ENCODE assay signal across 8 cellular contexts in genomic region chr2:38601061-38601460, GRCh38. TPM values are rescaled to one million over a fixed set of nuclear protein-coding genes. Genes with fewer than 3 reads are reported as not detected.
DNase-seq lines count a peak whose midpoint lies in the region; ATAC-seq and TF ChIP-seq lines count a peak whose summit lies in the region.

No MANE protein-coding gene starts in this region.

- peak overlapping the region; percentile 98 for H3K27ac Mint-ChIP-seq in chondrocyte (ENCODE audit: unreplicated experiment)
- H3K27ac Mint-ChIP-seq in naive thymus-derived CD4-positive, alpha-beta T cell: peak overlapping the region; percentile 51 to 89 (median 81)

- H3K36me3 Mint-ChIP-seq in chondrocyte (ENCODE audit: low read depth): no peaks in the 10 kb centered on the region
- H3K36me3 Mint-ChIP-seq in naive thymus-derived CD4-positive, alpha-beta T cell: peaks cover 0 to 7% (median 0%) of the 10 kb centered on the region in 5 donors

- TF ChIP-seq CTCF in BJ (IDR thresholded peaks at IDR 0.05; ENCODE audit: insufficient read depth, low read depth, low read length) (no peak), chondrocyte (IDR thresholded peaks at IDR 0.05) (no peak)

- peaks cover 49% of the 10 kb centered on the region for H3K4me1 Mint-ChIP-seq in chondrocyte (ENCODE audit: low read depth)
- H3K4me1 Mint-ChIP-seq in naive thymus-derived CD4-positive, alpha-beta T cell: peaks cover 29 to 65% (median 58%) of the 10 kb centered on the region in 7 donors

- CTCF ChIA-PET in BJ (lab: Yijun Ruan, JAX): interaction anchor here (0.7 to 1.9 kb wide), 11 partner anchors 14 to 1698 kb away, joined by 3 to 12 read pairs (median 4); no protein-coding TSS in a partner anchor
- CTCF ChIA-PET in naive thymus-derived CD4-positive, alpha-beta T cell (lab: Charles Lee): interaction anchor here (0.7 to 2.0 kb wide), 9 partner anchors 20 to 592 kb away, joined by 3 to 6 read pairs (median 4); no protein-coding TSS in a partner anchor

- no peak for ATAC-seq in naive thymus-derived CD4-positive, alpha-beta T cell
- ATAC-seq in HG03097 (IDR thresholded peaks at IDR 0.05; ENCODE audit: low FRiP score, unreplicated experiment) (no peak), HG02884 (IDR thresholded peaks at IDR 0.05; ENCODE audit: unreplicated experiment) (no peak)

- H3K9me3 Mint-ChIP-seq in chondrocyte (ENCODE audit: low read depth): no peaks in the 10 kb centered on the region
- H3K9me3 Mint-ChIP-seq in naive thymus-derived CD4-positive, alpha-beta T cell: no peaks in the 10 kb centered on the region

- H3K27ac ChIP-seq in Karpas-422 (ENCODE audit: low read length): peak overlapping the region; percentile 91
- peak overlapping the region; percentile 24 for H3K27ac ChIP-seq in naive thymus-derived CD4-positive, alpha-beta T cell (ENCODE audit: low read depth, low read length)

- no peaks in the 10 kb centered on the region for H3K27me3 Mint-ChIP-seq in chondrocyte (ENCODE audit: low read depth)
- H3K27me3 Mint-ChIP-seq in naive thymus-derived CD4-positive, alpha-beta T cell: no peaks in the 10 kb centered on the region

- H3K36me3 ChIP-seq in BJ (ENCODE audit: control insufficient read depth, insufficient read depth, low read length): no peaks in the 10 kb centered on the region
- peaks cover 11% of the 10 kb centered on the region; the same call in 1 of the 2 replicates for H3K36me3 ChIP-seq in Karpas-422 (ENCODE audit: insufficient read depth, low read length)
- H3K36me3 ChIP-seq in naive thymus-derived CD4-positive, alpha-beta T cell (ENCODE audit: control insufficient read depth in 2 of 3, insufficient read depth in 3 of 3, low read length in 3 of 3): peaks cover 0 to 11% (median 0%) of the 10 kb centered on the region in 3 experiments

- no peaks in the 10 kb centered on the region for H3K9me3 ChIP-seq in Karpas-422 (ENCODE audit: low read length)
- no peaks in the 10 kb centered on the region for H3K9me3 ChIP-seq in naive thymus-derived CD4-positive, alpha-beta T cell (ENCODE audit: control insufficient read depth in 2 of 3, low read length in 3 of 3)

- H3K4me1 ChIP-seq in Karpas-422 (ENCODE audit: low read length): peaks cover 75% of the 10 kb centered on the region
- peaks cover 15 to 17% of the 10 kb centered on the region in 2 donors for H3K4me1 ChIP-seq in naive thymus-derived CD4-positive, alpha-beta T cell (ENCODE audit: control insufficient read depth in 2 of 2, insufficient read depth in 2 of 2, low read length in 2 of 2)

- peaks cover 67% of the 10 kb centered on the region for H3K79me2 ChIP-seq in Karpas-422 (ENCODE audit: low read length)

- H3K9me2 ChIP-seq in Karpas-422 (replicated peaks; ENCODE audit: insufficient read depth, low read length): no peaks in the 10 kb centered on the region

- DNase-seq in BJ (ENCODE audit: low read depth) (no peak), Karpas-422 (peak; percentile 76), chondrocyte (ENCODE audit: low spot score) (no peak), globus pallidus (ENCODE audit: low spot score) (no peak), NCI-H524 treated with DMSO at 0.1 percent for 48 hours (lab: John Stamatoyannopoulos, UW) (no peak)
- DNase-seq in naive thymus-derived CD4-positive, alpha-beta T cell: no peak

- no peaks in the 10 kb centered on the region for H3K27me3 ChIP-seq in BJ (ENCODE audit: control insufficient read depth, insufficient read depth, low read length)
- H3K27me3 ChIP-seq in Karpas-422 (ENCODE audit: low read length): no peaks in the 10 kb centered on the region
- no peaks in the 10 kb centered on the region for H3K27me3 ChIP-seq in naive thymus-derived CD4-positive, alpha-beta T cell (ENCODE audit: control insufficient read depth in 2 of 2, insufficient read depth in 2 of 2, low read length in 2 of 2)

- intact Hi-C loops in naive thymus-derived CD4-positive, alpha-beta T cell (cut with micrococcal nuclease): loop anchor here (5.0 kb wide), 2 partner anchors 81 to 521 kb away; partner anchors contain the start of gene SOS1 (in 2 of the 2)

- H2AFZ ChIP-seq in Karpas-422 (ENCODE audit: low read length): no peak overlapping the region

- peaks cover 21% of the 10 kb centered on the region for H4K20me1 ChIP-seq in Karpas-422 (ENCODE audit: insufficient read depth, low read depth, low read length)

- POLR2A ChIA-PET in BJ (lab: Charles Lee): interaction anchor here (0.7 kb wide), 1 partner anchor 150 kb away, joined by 4 read pairs; the partner anchor contains the start of gene SRSF7
- POLR2A ChIA-PET in naive thymus-derived CD4-positive, alpha-beta T cell (lab: Charles Lee): interaction anchor here (0.6 to 6.4 kb wide), 14 partner anchors 12 to 1180 kb away, joined by 3 to 61 read pairs (median 4); partner anchors contain the start of genes GALM and SRSF7

- H3K4me3 Mint-ChIP-seq in chondrocyte (ENCODE audit: unreplicated experiment): peak overlapping the region; percentile 88
- H3K4me3 Mint-ChIP-seq in naive thymus-derived CD4-positive, alpha-beta T cell: peak overlapping the region; percentile 66 to 97 (median 92)

- H3K4me3 ChIP-seq in BJ (ENCODE audit: low read depth, low read length): peak overlapping the region; percentile 90
- H3K4me3 ChIP-seq in Karpas-422 (ENCODE audit: low read length): peak overlapping the region; percentile 85
- peak overlapping the region; percentile 86 for H3K4me3 ChIP-seq in naive thymus-derived CD4-positive, alpha-beta T cell (ENCODE audit: low read length)

- H3K4me2 ChIP-seq in Karpas-422 (ENCODE audit: low read depth, low read length, poor library complexity, severe bottlenecking): peak overlapping the region; percentile 97

- peak overlapping the region; percentile 94 for H3K9ac ChIP-seq in Karpas-422 (ENCODE audit: low read length)

RNA-seq across cellular contexts. Expression of gene HNRNPLL, which starts 1.7 kb away (rescaled TPM):
- 26.6 and 49.7 TPM in 2 replicates for polyA plus RNA-seq in BJ (2011; rRNA removed)
- polyA minus RNA-seq in BJ (2011; rRNA and poly(A)+ RNA removed): 20.3 and 21.0 TPM in 2 replicates
- 58.3 and 131 TPM in 2 replicates for total RNA-seq in Karpas-422 (2014; rRNA removed; shearing (Covaris generic); ENCODE audit: low replicate concordance)
- 41.8 to 55.7 TPM (median 45.2 TPM) in 3 replicates for total RNA-seq in chondrocyte
- 10 to 100 TPM; 10.1 to 66.8 (median 30.2) TPM for total RNA-seq in naive thymus-derived CD4-positive, alpha-beta T cell
- polyA plus RNA-seq in naive thymus-derived CD4-positive, alpha-beta T cell: 10 to 100 TPM; 14.1 to 16.4 TPM
